8 cellular contexts compared by ENCODE assay signal in the genomic region with DNA sequence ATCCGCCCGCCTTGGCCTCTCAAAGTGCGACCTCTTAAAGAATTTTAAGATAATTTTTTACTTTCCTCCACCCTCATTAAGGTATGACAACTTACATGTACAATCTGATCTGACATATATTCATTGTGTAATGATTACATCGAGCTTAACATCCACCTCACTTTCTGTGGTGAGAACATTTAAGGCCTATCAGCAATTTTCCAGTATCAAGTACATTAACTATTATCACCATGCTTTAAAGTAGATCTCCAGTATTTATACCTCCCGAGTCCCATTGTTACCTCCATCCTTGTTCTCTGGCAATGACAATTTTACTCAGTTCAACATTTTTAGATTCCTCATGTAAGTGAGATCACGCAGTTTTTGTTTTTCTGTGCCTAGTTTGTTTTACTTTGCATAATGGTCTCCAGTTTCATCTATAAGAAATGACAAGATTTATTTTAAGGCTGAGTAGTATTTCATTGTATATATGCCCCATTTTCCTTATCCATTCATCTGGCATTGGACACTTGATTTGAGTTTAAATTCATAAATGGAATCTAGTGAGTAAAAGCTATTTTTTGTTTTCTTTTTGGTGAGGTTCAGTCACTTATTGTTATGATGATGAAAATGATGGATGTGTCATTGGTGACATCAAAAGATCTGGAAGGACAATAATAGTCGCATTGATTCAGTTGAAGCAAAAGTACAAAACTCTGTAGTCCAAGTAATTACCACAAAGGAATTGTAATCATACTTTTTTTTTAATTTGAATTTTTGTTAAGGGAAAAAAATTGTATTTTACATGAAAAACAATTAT.
DNase-seq lines count a peak whose midpoint lies in the region; ATAC-seq and TF ChIP-seq lines count a peak whose summit lies in the region.

No MANE protein-coding gene starts in this region.

- peak overlapping the region; percentile 78 for H3K4me3 Mint-ChIP-seq in activated CD8-positive, alpha-beta memory T cell treated with anti-CD3 and anti-CD28 coated beads, Interleukin-2, amount 10 ng/mL, durations not matched to agents 7 days and 5 days
- peak overlapping the region; percentile 94 for H3K4me3 Mint-ChIP-seq in natural killer cell

- ATAC-seq in activated CD8-positive, alpha-beta memory T cell treated with anti-CD3 and anti-CD28 coated beads, Interleukin-2, amount 10 ng/mL, durations not matched to agents 7 days and 5 days = peak; percentile 5
- ATAC-seq in natural killer cell = no peak
- no peak for ATAC-seq in sciatic nerve

- CTCF ChIA-PET in activated CD8-positive, alpha-beta memory T cell treated with anti-CD3 and anti-CD28 coated beads, Interleukin-2, amount 10 ng/mL, durations not matched to agents 7 days and 5 days (lab: Charles Lee) = interaction anchor here (0.6 to 8.2 kb wide), 12 partner anchors 9 to 1253 kb away, joined by 3 to 86 read pairs (median 4); a partner anchor contains a TSS

- TF ChIP-seq CTCF in natural killer cell (IDR thresholded peaks at IDR 0.05) = no peak

- H3K36me3 Mint-ChIP-seq in activated CD8-positive, alpha-beta memory T cell treated with anti-CD3 and anti-CD28 coated beads, Interleukin-2, amount 10 ng/mL, durations not matched to agents 7 days and 5 days = peaks cover 12% of the 10 kb centered on the region
- H3K36me3 Mint-ChIP-seq in natural killer cell = no peaks in the 10 kb centered on the region

- peak overlapping the region; percentile 54 for H3K27ac ChIP-seq in caudate nucleus (ENCODE audit: low read depth, low read length)

- H3K4me1 Mint-ChIP-seq in activated CD8-positive, alpha-beta memory T cell treated with anti-CD3 and anti-CD28 coated beads, Interleukin-2, amount 10 ng/mL, durations not matched to agents 7 days and 5 days = peaks cover 39% of the 10 kb centered on the region
- H3K4me1 Mint-ChIP-seq in natural killer cell = peaks cover 33 to 35% of the 10 kb centered on the region in 2 donors

- no peaks in the 10 kb centered on the region for H3K9me3 Mint-ChIP-seq in activated CD8-positive, alpha-beta memory T cell treated with anti-CD3 and anti-CD28 coated beads, Interleukin-2, amount 10 ng/mL, durations not matched to agents 7 days and 5 days (ENCODE audit: low read depth)
- H3K9me3 Mint-ChIP-seq in natural killer cell = no peaks in the 10 kb centered on the region

- intact Hi-C loops in natural killer cell (cut with micrococcal nuclease) (loop anchor here (2.0 kb wide), 1 partner anchor 14 kb away; a partner anchor contains a TSS), sciatic nerve (cut with DNase I) (no loop called here)

- peak overlapping the region; percentile 100 for H3K27ac Mint-ChIP-seq in activated CD8-positive, alpha-beta memory T cell treated with anti-CD3 and anti-CD28 coated beads, Interleukin-2, amount 10 ng/mL, durations not matched to agents 7 days and 5 days
- H3K27ac Mint-ChIP-seq in natural killer cell = peak overlapping the region; percentile 95 to 99

- no peak for DNase-seq in activated CD8-positive, alpha-beta memory T cell treated with anti-CD3 and anti-CD28 coated beads, Interleukin-2, amount 10 ng/mL, durations not matched to agents 7 days and 5 days
- DNase-seq in activated CD8-positive, alpha-beta memory T cell treated with anti-CD3 and anti-CD28 coated beads, Interleukin-2, amount 50 U/mL, for 4 hours = no peak
- peak; percentile 36 for DNase-seq in NCI-H69 (lab: John Stamatoyannopoulos, UW)
- DNase-seq in caudate nucleus (lab: John Stamatoyannopoulos, UW) = no peak
- no peak for DNase-seq in natural killer cell
- no peak for DNase-seq in iPS-NIHi11 (ENCODE audit: low spot score)
- no peak for DNase-seq in sciatic nerve (ENCODE audit: low spot score)
- DNase-seq in epidermal melanocyte (ENCODE audit: insufficient read length, low spot score) = no peak

- H3K27me3 Mint-ChIP-seq in activated CD8-positive, alpha-beta memory T cell treated with anti-CD3 and anti-CD28 coated beads, Interleukin-2, amount 10 ng/mL, durations not matched to agents 7 days and 5 days = peaks cover 3% of the 10 kb centered on the region
- H3K27me3 Mint-ChIP-seq in natural killer cell (ENCODE audit: low read depth in 2 of 2) = no peaks in the 10 kb centered on the region
